13 cellular contexts compared by ENCODE assay signal in the genomic region with DNA sequence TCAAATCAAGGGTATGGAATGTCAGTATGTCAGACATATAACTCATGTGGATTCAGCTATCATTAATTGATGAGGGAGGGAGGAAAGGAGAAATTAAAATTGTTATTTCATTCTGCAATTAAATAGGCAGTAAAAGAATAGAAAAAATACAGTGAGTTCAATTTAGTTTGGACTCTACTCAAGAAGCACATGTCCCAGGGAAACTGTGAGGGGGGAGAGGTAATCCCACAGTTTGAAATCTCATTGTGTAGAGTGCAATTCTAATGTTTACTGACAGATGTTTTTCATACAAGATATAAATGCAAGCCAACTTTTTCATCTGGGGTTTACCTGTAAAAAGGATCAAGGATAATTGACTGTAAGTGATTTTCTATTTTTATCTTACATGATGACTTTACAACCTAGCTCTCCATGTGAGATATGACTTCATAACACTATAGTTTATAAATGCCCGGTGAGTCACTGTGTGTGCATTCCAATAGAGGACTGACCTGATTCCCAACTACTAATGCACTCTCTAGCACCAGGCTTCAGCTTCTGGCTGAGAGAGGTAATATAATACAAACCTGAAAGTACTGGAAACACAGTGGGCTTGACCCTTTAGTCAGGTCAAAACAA. TPM values are rescaled to one million over a fixed set of nuclear protein-coding genes. Genes with fewer than 3 reads are reported as not detected.
DNase-seq lines count a peak whose midpoint lies in the region; ATAC-seq, FAIRE-seq and TF ChIP-seq lines count a peak whose summit lies in the region.
"Had no signal": no experiment of that assay in that cellular context is flagged by ENCODE, and none has a peak within 500 bp of the region (broad histone marks: within the 10 kb centered on the region; RNA-seq: fewer than 3 reads in every experiment).

No MANE protein-coding gene starts in this region.

- FAIRE-seq in pancreas (lab: Jason Lieb, UNC): peak; percentile 41

- WGBS in pancreas, 2 donors: 58 to 69% methylated on average over 1 of the region's 1 CpG

- peak overlapping the region in 1 of 4 donors; percentile 29 for H3K27ac ChIP-seq in pancreas
- H3K27ac ChIP-seq: vagina had no signal

- H3K36me3 Mint-ChIP-seq in activated naive CD4-positive, alpha-beta T cell treated with anti-CD3 and anti-CD28 coated beads, Interleukin-2, amount 10 ng/mL, durations not matched to agents 7 days and 5 days: peaks cover 42% of the 10 kb centered on the region

- no peak overlapping the region for H3K4me3 Mint-ChIP-seq in activated naive CD4-positive, alpha-beta T cell treated with anti-CD3 and anti-CD28 coated beads, Interleukin-2, amount 10 ng/mL, durations not matched to agents 7 days and 5 days
- H3K4me3 Mint-ChIP-seq: activated T-helper 17 cell treated with anti-CD3 and anti-CD28 coated beads, Interleukin-2, amount 50 U/mL, for 72 hours had no signal

- ATAC-seq in pancreas: peak; percentile 78 to 90 (median 88)
- ATAC-seq: activated T-helper 17 cell treated with anti-CD3 and anti-CD28 coated beads, Interleukin-2, amount 50 U/mL, for 72 hours had no signal

- CTCF ChIA-PET in activated naive CD4-positive, alpha-beta T cell treated with anti-CD3 and anti-CD28 coated beads, Interleukin-2, amount 10 ng/mL, durations not matched to agents 7 days and 5 days (lab: Charles Lee): no interaction called here

- H3K27me3 ChIP-seq in pancreas: no peaks in the 10 kb centered on the region
- H3K27me3 ChIP-seq: vagina had no signal

- H3K4me1 Mint-ChIP-seq in activated naive CD4-positive, alpha-beta T cell treated with anti-CD3 and anti-CD28 coated beads, Interleukin-2, amount 10 ng/mL, durations not matched to agents 7 days and 5 days: no peaks in the 10 kb centered on the region

- H3K27ac Mint-ChIP-seq in activated naive CD4-positive, alpha-beta T cell treated with anti-CD3 and anti-CD28 coated beads, Interleukin-2, amount 10 ng/mL, durations not matched to agents 7 days and 5 days: no peak overlapping the region
- H3K27ac Mint-ChIP-seq: activated T-helper 17 cell treated with anti-CD3 and anti-CD28 coated beads, Interleukin-2, amount 50 U/mL, for 72 hours had no signal

- no peaks in the 10 kb centered on the region for H3K9me3 Mint-ChIP-seq in activated naive CD4-positive, alpha-beta T cell treated with anti-CD3 and anti-CD28 coated beads, Interleukin-2, amount 10 ng/mL, durations not matched to agents 7 days and 5 days
- H3K9me3 Mint-ChIP-seq: activated T-helper 17 cell treated with anti-CD3 and anti-CD28 coated beads, Interleukin-2, amount 50 U/mL, for 72 hours had no signal

- DNase-seq in EH (ENCODE audit: low read depth) (peak; percentile 87), RKO (ENCODE audit: low spot score) (peak; percentile 88), fibroblast of mammary gland (ENCODE audit: low read depth) (peak; percentile 86), pancreas (no peak), hypothalamus (lab: John Stamatoyannopoulos, UW) (no peak), iPS-NIHi11 (ENCODE audit: low spot score) (no peak)
- no peak for DNase-seq in activated naive CD4-positive, alpha-beta T cell treated with anti-CD3 and anti-CD28 coated beads, Interleukin-2, amount 10 ng/mL, durations not matched to agents 7 days and 5 days
- no peak for DNase-seq in NK-92 treated with Interleukin-12 subunit alpha and Interleukin-12 subunit beta, amount 100 ng/mL, for 24 hours (lab: John Stamatoyannopoulos, UW)
- DNase-seq: DMS79 treated with DMSO at 0.1 percent for 48 hours; NCI-H510A treated with DMSO at 0.1 percent for 48 hours; stimulated activated CD4-positive, alpha-beta T cell treated with anti-CD3 and anti-CD28 coated beads, Interleukin-4, amount 100 ng/mL, for 24 hours had no signal

- H3K4me3 ChIP-seq in fibroblast of mammary gland (ENCODE audit: control insufficient read depth, low read depth, low read length): no peak overlapping the region
- H3K4me3 ChIP-seq in pancreas: no peak overlapping the region
- H3K4me3 ChIP-seq: vagina had no signal

- no peaks in the 10 kb centered on the region for H3K9me3 ChIP-seq in pancreas
- H3K9me3 ChIP-seq: vagina had no signal

- intact Hi-C loops in pancreas (cut with DNase I): loop anchor here in 1 of 3 donors (10.0 kb wide), 1 partner anchor 51 kb away; no protein-coding TSS in a partner anchor

- H3K4me1 ChIP-seq in pancreas: no peaks in the 10 kb centered on the region
- H3K4me1 ChIP-seq: vagina had no signal

- H3K27me3 Mint-ChIP-seq in activated naive CD4-positive, alpha-beta T cell treated with anti-CD3 and anti-CD28 coated beads, Interleukin-2, amount 10 ng/mL, durations not matched to agents 7 days and 5 days: no peaks in the 10 kb centered on the region
- H3K27me3 Mint-ChIP-seq: activated T-helper 17 cell treated with anti-CD3 and anti-CD28 coated beads, Interleukin-2, amount 50 U/mL, for 72 hours had no signal

- TF ChIP-seq CTCF in fibroblast of mammary gland (conservative IDR thresholded peaks at IDR 0.05; ENCODE audit: control insufficient read depth, insufficient read depth, low read depth, low read length) (peak; percentile 20), pancreas (IDR thresholded peaks at IDR 0.05) (no peak)

- peaks cover 0 to 33% (median 16%) of the 10 kb centered on the region in 3 donors for H3K36me3 ChIP-seq in pancreas

RNA-seq across cellular contexts. Expression of gene SCD5, which starts 35.2 kb away (rescaled TPM):
- 10 to 100 TPM; 19.1 to 41.3 (median 27.1) TPM for total RNA-seq in pancreas
- 10 to 100 TPM; 30.3 to 58.3 TPM for polyA plus RNA-seq in pancreas

RNA-seq across cellular contexts. Expression of gene SEC31A, which starts 57.1 kb away (rescaled TPM):
- 100 to 1,000 TPM; 149 to 205 (median 173) TPM for total RNA-seq in pancreas
- polyA plus RNA-seq in pancreas: 100 to 1,000 TPM; 123 to 135 TPM

Comparison
In these comparisons a context has a peak if more than half of its experiments do, and no peak if none do; other contexts are left out.
1. DNase-seq: peak in EH (single experiment), RKO (single experiment) and fibroblast of mammary gland (single experiment); none in pancreas (0 of 6), activated naive CD4-positive, alpha-beta T cell treated with anti-CD3 and anti-CD28 coated beads, Interleukin-2, amount 10 ng/mL, durations not matched to agents 7 days and 5 days (single experiment), NK-92 treated with Interleukin-12 subunit alpha and Interleukin-12 subunit beta, amount 100 ng/mL, for 24 hours (single experiment), hypothalamus (0 of 51) and iPS-NIHi11 (single experiment).